Comparison of ENCODE assay signal across 1 cellular context in the genomic region with DNA sequence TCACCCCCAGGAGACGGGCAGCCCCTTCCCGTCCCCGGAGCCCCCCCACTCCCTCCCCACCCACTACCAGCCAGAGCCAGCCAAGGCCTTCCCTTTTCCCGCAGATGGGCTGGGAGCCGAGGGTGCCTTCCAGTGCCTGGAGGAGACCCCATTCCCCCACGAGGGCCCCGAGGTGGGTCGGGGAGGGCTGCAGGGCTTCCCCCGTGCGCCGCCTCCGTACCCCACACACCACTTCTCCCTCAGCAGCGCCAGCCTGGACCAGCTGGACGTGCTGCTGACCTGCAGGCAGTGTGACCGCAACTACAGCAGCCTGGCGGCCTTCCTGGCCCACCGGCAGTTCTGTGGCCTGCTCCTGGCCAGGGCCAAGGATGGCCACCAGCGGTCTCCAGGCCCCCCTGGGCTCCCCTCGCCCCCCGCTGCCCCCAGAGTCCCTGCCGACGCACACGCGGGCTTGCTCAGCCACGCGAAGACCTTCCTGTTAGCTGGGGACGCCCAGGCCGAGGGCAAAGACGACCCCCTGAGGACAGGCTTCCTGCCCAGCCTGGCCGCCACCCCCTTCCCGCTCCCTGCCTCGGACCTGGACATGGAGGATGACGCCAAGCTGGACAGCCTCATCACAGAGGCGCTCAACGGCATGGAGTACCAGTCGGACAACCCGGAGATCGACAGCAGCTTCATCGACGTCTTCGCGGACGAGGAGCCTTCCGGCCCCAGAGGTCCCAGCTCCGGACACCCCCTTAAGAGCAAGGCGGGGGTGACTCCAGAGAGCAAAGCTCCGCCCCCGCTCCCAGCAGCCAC.
A peak's percentile ranks its signal among the peaks of the same experiment; 100 is the strongest.
TF ChIP-seq lines count a peak whose summit lies in the region.

No MANE protein-coding gene starts in this region.

TF ChIP-seq in GM12878, 131 proteins besides CTCF, POLR2A, EP300 and RAD21:
- TF ChIP-seq ZNF622 (IDR thresholded peaks at IDR 0.05) = no peak
- TF ChIP-seq, protein P1, sequence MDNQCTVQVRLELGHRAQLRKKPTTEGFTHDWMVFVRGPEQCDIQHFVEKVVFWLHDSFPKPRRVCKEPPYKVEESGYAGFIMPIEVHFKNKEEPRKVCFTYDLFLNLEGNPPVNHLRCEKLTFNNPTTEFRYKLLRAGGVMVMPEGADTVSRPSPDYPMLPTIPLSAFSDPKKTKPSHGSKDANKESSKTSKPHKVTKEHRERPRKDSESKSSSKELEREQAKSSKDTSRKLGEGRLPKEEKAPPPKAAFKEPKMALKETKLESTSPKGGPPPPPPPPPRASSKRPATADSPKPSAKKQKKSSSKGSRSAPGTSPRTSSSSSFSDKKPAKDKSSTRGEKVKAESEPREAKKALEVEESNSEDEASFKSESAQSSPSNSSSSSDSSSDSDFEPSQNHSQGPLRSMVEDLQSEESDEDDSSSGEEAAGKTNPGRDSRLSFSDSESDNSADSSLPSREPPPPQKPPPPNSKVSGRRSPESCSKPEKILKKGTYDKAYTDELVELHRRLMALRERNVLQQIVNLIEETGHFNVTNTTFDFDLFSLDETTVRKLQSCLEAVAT (IDR thresholded peaks at IDR 0.05) = peak; percentile 97
TF ChIP-seq in GM12878: peak in this region for 1.
